Comparison of ENCODE assay signal across 17 cellular contexts in the genomic region with DNA sequence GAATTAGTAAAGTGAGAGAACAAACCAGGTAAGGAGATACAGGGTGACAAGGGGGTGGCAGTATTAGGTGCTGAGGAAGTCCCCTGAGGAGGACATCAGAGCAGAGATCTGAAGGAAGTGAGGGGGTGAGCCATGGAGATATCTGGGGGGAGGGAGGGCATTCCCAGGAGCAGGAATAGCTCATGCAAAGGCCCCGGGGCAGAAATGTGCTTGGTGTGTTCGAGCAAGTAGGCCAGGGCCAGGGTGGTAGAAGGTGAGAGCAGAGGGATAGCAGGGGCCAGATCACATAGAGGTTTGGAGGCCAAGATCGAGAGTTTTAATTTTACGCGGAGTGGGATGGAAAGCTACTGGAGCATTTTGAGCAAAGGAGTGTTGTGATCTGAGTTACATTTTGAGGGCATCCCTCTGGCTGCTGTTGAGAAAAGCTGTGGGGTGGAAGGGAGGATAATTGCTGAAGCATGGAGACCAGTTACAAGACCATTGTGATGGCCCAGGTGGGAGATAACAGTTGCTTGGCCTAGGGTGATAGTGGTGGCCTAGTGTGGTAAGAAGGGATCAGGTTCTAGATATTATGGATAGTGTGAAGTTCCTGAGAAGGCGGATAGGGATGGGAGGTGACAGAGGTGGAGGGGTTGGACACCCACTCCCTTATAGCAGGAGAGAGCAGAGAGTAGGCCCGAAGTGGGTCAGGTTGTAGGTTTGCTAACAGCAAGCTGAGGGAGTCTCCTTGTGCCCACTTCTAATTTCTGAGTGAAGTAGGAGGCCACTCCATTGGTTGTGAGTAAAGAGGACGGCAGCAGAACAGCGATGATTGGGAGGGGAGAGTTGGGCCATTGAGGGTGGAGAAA. TPM values are rescaled to one million over a fixed set of nuclear protein-coding genes. Genes with fewer than 3 reads are reported as not detected.
DNase-seq lines count a peak whose midpoint lies in the region; ATAC-seq, FAIRE-seq and TF ChIP-seq lines count a peak whose summit lies in the region.
"Had no signal": no experiment of that assay in that cellular context is flagged by ENCODE, and none has a peak within 500 bp of the region (broad histone marks: within the 10 kb centered on the region; RNA-seq: fewer than 3 reads in every experiment).

No MANE protein-coding gene starts in this region.

- TF ChIP-seq CTCF in heart right ventricle (IDR thresholded peaks at IDR 0.05): no peak
- TF ChIP-seq CTCF in smooth muscle cell (IDR thresholded peaks at IDR 0.05; ENCODE audit: borderline replicate concordance, insufficient read depth, poor library complexity, severe bottlenecking): no peak

- H2AFZ ChIP-seq in mesenchymal stem cell (ENCODE audit: low read depth, low read length): no peak overlapping the region
- H2AFZ ChIP-seq in smooth muscle cell (ENCODE audit: low read depth): no peak overlapping the region

- no peak overlapping the region for H2BK120ac ChIP-seq in mesenchymal stem cell (ENCODE audit: low read depth, low read length)

- H3K4me2 ChIP-seq in mesenchymal stem cell (ENCODE audit: low read length, poor library complexity, severe bottlenecking): no peak overlapping the region
- H3K4me2 ChIP-seq in smooth muscle cell: no peak overlapping the region

- peaks cover 82% of the 10 kb centered on the region for H4K20me1 ChIP-seq in smooth muscle cell (ENCODE audit: low read depth)

- peak overlapping the region in 1 of 2 experiments; percentile 14 for H3K18ac ChIP-seq in mesenchymal stem cell (ENCODE audit: low read depth in 1 of 2, low read length in 2 of 2)

- DNase-seq in heart right ventricle: no peak
- no peak for DNase-seq in Right ventricle myocardium superior
- no peak for DNase-seq in mesenchymal stem cell
- no peak for DNase-seq in smooth muscle cell (lab: John Stamatoyannopoulos, UW; ENCODE audit: unreplicated experiment)
- no peak for DNase-seq in H54 (ENCODE audit: insufficient read length, low spot score)
- DNase-seq in HK-2 (ENCODE audit: unreplicated experiment): no peak
- DNase-seq: DMS 273 treated with DMSO at 0.1 percent for 48 hours; GOT3; NCI-H1436; NCI-H2081; NCI-H226; NCI-H526; NK-92 treated with Interleukin-12 subunit alpha and Interleukin-12 subunit beta, amount 100 ng/mL, for 24 hours; OCI-M1 had no signal

- H3K4ac ChIP-seq in mesenchymal stem cell (ENCODE audit: low read depth in 1 of 2, low read length in 2 of 2): no peak overlapping the region

- ATAC-seq in heart right ventricle (peak in 2 of 8 donors; percentile 4 to 13), Right ventricle myocardium superior (ENCODE audit: poor library complexity) (no peak), HG03175 (IDR thresholded peaks at IDR 0.05; ENCODE audit: unreplicated experiment) (no peak)

- 94 to 97% methylated on average over 9 of the region's 9 CpGs for WGBS in heart right ventricle, 2 donors
- WGBS in mesenchymal stem cell: 92% methylated on average over 9 of the region's 9 CpGs
- 93% methylated on average over 9 of the region's 9 CpGs for WGBS in smooth muscle cell (ENCODE audit: low lambda C conversion rate)

- H3K9me3 ChIP-seq in heart right ventricle (peaks cover 0 to 4% (median 0%) of the 10 kb centered on the region in 11 donors), mesenchymal stem cell (ENCODE audit: control insufficient read depth, low read length) (no peaks in the 10 kb centered on the region), smooth muscle cell (replicated peaks; ENCODE audit: low read depth) (no peaks in the 10 kb centered on the region)

- H3K4me3 ChIP-seq in heart right ventricle (no peak overlapping the region), mesenchymal stem cell (ENCODE audit: insufficient read depth in 1 of 2, low read depth in 1 of 2, low read length in 2 of 2) (no peak overlapping the region), smooth muscle cell (no peak overlapping the region)
- H3K4me3 ChIP-seq: BLaER1 treated with 17β-estradiol and CSF1 and Interleukin-3, amounts not matched to agents 10 nM and 100 nM had no signal

- H3K9ac ChIP-seq in mesenchymal stem cell (ENCODE audit: low read length): no peak overlapping the region
- no peak overlapping the region for H3K9ac ChIP-seq in smooth muscle cell (ENCODE audit: low read depth)
- H3K9ac ChIP-seq: BLaER1 treated with 17β-estradiol and CSF1 and Interleukin-3, amounts not matched to agents 10 nM and 100 nM had no signal

- intact Hi-C loops in heart right ventricle (cut with DNase I) (no loop called here), Right ventricle myocardium superior (cut with DNase I) (no loop called here)

- TF ChIP-seq POLR2A in H54 (IDR thresholded peaks at IDR 0.05; ENCODE audit: low read depth, low read length): no peak

- H3K27ac ChIP-seq in heart right ventricle: peak overlapping the region in 6 of 10 donors; percentile 16 to 93 (median 42)
- H3K27ac ChIP-seq in cingulate gyrus (ENCODE audit: low read depth, low read length): peak overlapping the region; percentile 66
- no peak overlapping the region for H3K27ac ChIP-seq in mesenchymal stem cell (ENCODE audit: low read length, poor library complexity, severe bottlenecking)
- H3K27ac ChIP-seq in smooth muscle cell (ENCODE audit: low read depth): peak overlapping the region; percentile 70
- H3K27ac ChIP-seq: BLaER1 treated with 17β-estradiol and CSF1 and Interleukin-3, amounts not matched to agents 10 nM and 100 nM had no signal

- H2AK5ac ChIP-seq in mesenchymal stem cell (ENCODE audit: low read length, severe bottlenecking): no peak overlapping the region

- H3K79me1 ChIP-seq in mesenchymal stem cell (replicated peaks; ENCODE audit: low read length, poor library complexity, severe bottlenecking): peaks cover 15% of the 10 kb centered on the region

- peaks cover 79% of the 10 kb centered on the region for H3K79me2 ChIP-seq in smooth muscle cell (ENCODE audit: low read depth)

- peaks cover 0 to 4% (median 0%) of the 10 kb centered on the region in 9 donors for H3K36me3 ChIP-seq in heart right ventricle
- H3K36me3 ChIP-seq in mesenchymal stem cell (ENCODE audit: control insufficient read depth in 1 of 2, insufficient read depth in 2 of 2, low read depth in 1 of 2, low read length in 2 of 2): no peaks in the 10 kb centered on the region
- H3K36me3 ChIP-seq in smooth muscle cell (ENCODE audit: low read depth): no peaks in the 10 kb centered on the region

- H4K91ac ChIP-seq in mesenchymal stem cell (ENCODE audit: low read length): peak overlapping the region; percentile 59

- FAIRE-seq in H54 (lab: Jason Lieb, UNC): no peak

- no peaks in the 10 kb centered on the region for H3F3A ChIP-seq in smooth muscle cell (ENCODE audit: low read depth)

- H2BK12ac ChIP-seq in mesenchymal stem cell (ENCODE audit: low read length in 2 of 2): no peak overlapping the region

- no peak overlapping the region for H4K8ac ChIP-seq in mesenchymal stem cell (ENCODE audit: low read length)

- H3K4me1 ChIP-seq in heart right ventricle: peaks cover 6 to 71% (median 58%) of the 10 kb centered on the region in 9 donors
- H3K4me1 ChIP-seq in mesenchymal stem cell (ENCODE audit: control insufficient read depth, insufficient read depth, low read depth, low read length): peaks cover 16% of the 10 kb centered on the region
- no peaks in the 10 kb centered on the region for H3K4me1 ChIP-seq in smooth muscle cell (ENCODE audit: low read depth)

- no peak overlapping the region for H2BK5ac ChIP-seq in mesenchymal stem cell (ENCODE audit: low read depth, low read length, poor library complexity, severe bottlenecking)

- H3K27me3 ChIP-seq in heart right ventricle (no peaks in the 10 kb centered on the region), mesenchymal stem cell (ENCODE audit: control insufficient read depth in 1 of 2, insufficient read depth in 1 of 2, low read length in 2 of 2) (no peaks in the 10 kb centered on the region), smooth muscle cell (ENCODE audit: low read depth) (no peaks in the 10 kb centered on the region)
- H3K27me3 ChIP-seq: BLaER1 treated with 17β-estradiol and CSF1 and Interleukin-3, amounts not matched to agents 10 nM and 100 nM had no signal

- H3K14ac ChIP-seq in mesenchymal stem cell (ENCODE audit: low read length in 2 of 2): no peak overlapping the region

- H2BK15ac ChIP-seq in mesenchymal stem cell (ENCODE audit: low read depth, poor library complexity, severe bottlenecking): no peak overlapping the region

- H3K23ac ChIP-seq in mesenchymal stem cell (ENCODE audit: low read length in 2 of 2): no peak overlapping the region

RNA-seq across cellular contexts. Expression of a gene that starts 10.2 kb away (rescaled TPM):
- total RNA-seq in heart right ventricle (10 to 100 TPM; 34.1 to 50.0 (median 42.2) TPM), Right ventricle myocardium superior (36.8 TPM), smooth muscle cell (29.6 and 34.6 TPM in 2 replicates)
- polyA plus RNA-seq in heart right ventricle (10 to 100 TPM in 1 of 2 donors, 1 to 10 TPM in 1; 6.2 to 24.4 TPM), smooth muscle cell (6.5 and 9.4 TPM in 2 replicates)
- 13.5 TPM for polyA plus RNA-seq in mesenchymal stem cell (2013, experiment 1 of 2)
- 13.8 TPM for polyA plus RNA-seq in mesenchymal stem cell (2013, experiment 2 of 2)
